10 cellular contexts compared by ENCODE assay signal in the genomic region with DNA sequence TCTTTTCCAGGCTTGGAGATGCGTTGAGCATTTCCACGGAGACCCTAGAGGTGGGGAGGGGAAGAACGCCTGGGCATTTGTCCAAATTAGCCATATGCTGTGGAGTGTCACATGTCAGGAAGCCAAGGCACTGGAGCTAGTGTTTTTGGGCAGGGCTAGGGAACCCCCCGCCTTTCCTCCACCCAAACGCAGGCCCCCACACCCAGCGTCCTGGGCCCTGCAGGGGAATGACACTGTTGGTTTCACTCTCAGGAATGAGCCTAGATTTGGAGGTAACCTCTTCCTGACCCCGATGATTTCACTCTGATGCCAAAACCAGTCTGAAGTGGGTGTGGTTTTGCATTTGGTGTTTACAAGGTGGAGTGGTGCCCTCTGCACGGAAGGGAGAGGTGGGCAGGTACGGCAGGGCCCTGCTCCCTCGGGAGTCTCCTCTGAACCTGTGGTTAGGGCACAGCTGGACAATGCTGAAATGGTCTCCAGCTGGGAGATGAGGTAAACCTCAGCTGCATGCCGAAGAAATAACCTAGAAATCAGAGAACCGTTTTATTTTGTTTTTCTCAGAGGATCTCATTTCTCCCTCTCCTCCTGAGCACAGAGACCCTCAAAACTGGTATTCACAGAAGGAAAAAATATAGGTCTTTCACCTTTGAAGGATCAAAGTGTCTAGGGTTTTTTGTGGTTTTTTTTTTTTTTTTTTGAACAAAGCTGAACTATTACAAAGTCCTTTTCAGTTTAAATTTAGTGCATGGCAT. TPM values are rescaled to one million over a fixed set of nuclear protein-coding genes. Genes with fewer than 3 reads are reported as not detected.
DNase-seq lines count a peak whose midpoint lies in the region; ATAC-seq and TF ChIP-seq lines count a peak whose summit lies in the region.
"Had no signal": no experiment of that assay in that cellular context is flagged by ENCODE, and none has a peak within 500 bp of the region (broad histone marks: within the 10 kb centered on the region; RNA-seq: fewer than 3 reads in every experiment).

No MANE protein-coding gene starts in this region.

- WGBS in adrenal gland, 4 donors = 63 to 78% (median 73%) methylated on average over 8 to 12 of the region's 12 CpGs

- TF ChIP-seq CTCF in HFFc6 (IDR thresholded peaks at IDR 0.05) = peak; percentile 35; the same call in 1 of the 2 replicates
- no peak for TF ChIP-seq CTCF in mesothelial cell of epicardium (IDR thresholded peaks at IDR 0.05; ENCODE audit: unreplicated experiment)
- no peak for TF ChIP-seq CTCF in adrenal gland (IDR thresholded peaks at IDR 0.05)

- H3K9me3 ChIP-seq in adrenal gland (replicated peaks in 1 of 3) = no peaks in the 10 kb centered on the region

- H3K4me1 Mint-ChIP-seq in HFFc6 (ENCODE audit: low read depth) (peaks cover 56% of the 10 kb centered on the region), mesothelial cell of epicardium (peaks cover 50% of the 10 kb centered on the region)

- H3K36me3 ChIP-seq in adrenal gland (replicated peaks in 1 of 2) = peaks cover 0 to 6% of the 10 kb centered on the region in 2 donors

- H3K4me3 Mint-ChIP-seq in HFFc6 = no peak overlapping the region; the same call in 1 of the 2 replicates
- no peak overlapping the region for H3K4me3 Mint-ChIP-seq in mesothelial cell of epicardium

- H3K4me3 ChIP-seq in adrenal gland = no peak overlapping the region
- H3K4me3 ChIP-seq: lung, SK-N-MC had no signal

- H3K36me3 Mint-ChIP-seq in HFFc6 (ENCODE audit: low read depth) = peaks cover 30% of the 10 kb centered on the region
- peaks cover 5% of the 10 kb centered on the region for H3K36me3 Mint-ChIP-seq in mesothelial cell of epicardium

- DNase-seq in HFFc6 (no peak), NCI-H2107 treated with DMSO at 0.1 percent for 48 hours (lab: John Stamatoyannopoulos, UW; ENCODE audit: unreplicated experiment) (peak; percentile 66), amniotic epithelial cell (ENCODE audit: low read depth) (peak; percentile 30), mesothelial cell of epicardium (ENCODE audit: low spot score in 2 of 2, unreplicated experiment in 2 of 2) (no peak), AG20443 (ENCODE audit: low spot score) (no peak), adrenal gland (no peak), AML-193 (lab: John Stamatoyannopoulos, UW) (no peak)

- H3K27me3 ChIP-seq in adrenal gland = no peaks in the 10 kb centered on the region

- H3K27me3 Mint-ChIP-seq in HFFc6 (ENCODE audit: insufficient read depth) = peaks cover 3% of the 10 kb centered on the region
- no peaks in the 10 kb centered on the region for H3K27me3 Mint-ChIP-seq in mesothelial cell of epicardium (ENCODE audit: low read depth)

- H3K9me3 Mint-ChIP-seq in HFFc6 (no peaks in the 10 kb centered on the region), mesothelial cell of epicardium (no peaks in the 10 kb centered on the region)

- TF ChIP-seq POLR2A in adrenal gland (IDR thresholded peaks at IDR 0.05) = no peak

- peaks cover 0 to 3% of the 10 kb centered on the region in 2 donors for H3K4me1 ChIP-seq in adrenal gland (replicated peaks in 1 of 2)

- ATAC-seq in GM18502 (IDR thresholded peaks at IDR 0.05; ENCODE audit: poor library complexity, unreplicated experiment) = peak; percentile 65

- no peak overlapping the region for H3K27ac ChIP-seq in adrenal gland
- H3K27ac ChIP-seq: SK-N-MC had no signal

- intact Hi-C loops in adrenal gland (cut with DNase I) = loop anchor here (5.0 to 10.0 kb wide), 3 partner anchors 110 to 432 kb away; no protein-coding TSS in a partner anchor

- H3K27ac Mint-ChIP-seq in HFFc6 (peak overlapping the region; percentile 72), mesothelial cell of epicardium (peak overlapping the region; percentile 85)

RNA-seq across cellular contexts. Expression of a gene that starts 29.6 kb away (rescaled TPM):
- total RNA-seq in HFFc6 (2021; fragmentation: NEBNext Ultra II Directional; extraction: Animal tissue kit (Norgen Biotek cat#: 25700)) = 10 to 100 TPM; 67.5 to 88.7 (median 80.9) TPM
- 55.3 to 59.1 TPM (median 55.5 TPM) in 3 replicates for total RNA-seq in mesothelial cell of epicardium
- total RNA-seq in adrenal gland = 10 to 100 TPM; 12.5 to 28.8 (median 20.5) TPM
- 10 to 100 TPM in 1 of 3 donors, 1 to 10 TPM in 2; 8.5 to 16.8 (median 9.8) TPM for polyA plus RNA-seq in adrenal gland

Comparison
In these comparisons a context has a peak if more than half of its experiments do, and no peak if none do; other contexts are left out.
1. DNase-seq: peak in NCI-H2107 treated with DMSO at 0.1 percent for 48 hours (single experiment) and amniotic epithelial cell (single experiment); none in HFFc6 (single experiment), mesothelial cell of epicardium (0 of 2), AG20443 (single experiment), adrenal gland (0 of 7) and AML-193 (0 of 2).